ENCODE assay signal across 15 cellular contexts in genomic region chr3:17802993-17803392, GRCh38.
DNase-seq lines count a peak whose midpoint lies in the region; ATAC-seq and TF ChIP-seq lines count a peak whose summit lies in the region.
"Had no signal": no experiment of that assay in that cellular context is flagged by ENCODE, and none has a peak within 500 bp of the region (broad histone marks: within the 10 kb centered on the region; RNA-seq: fewer than 3 reads in every experiment).

No MANE protein-coding gene starts in this region.

- no peak overlapping the region for H3K27ac Mint-ChIP-seq in chondrocyte (ENCODE audit: unreplicated experiment)

- in situ Hi-C loops in ACHN (cut with HindIII; ENCODE audit: low pct_ligation_motif_present, low pct_unique_long_range_greater_than_20kb, low sequenced_read_pairs): no loop called here

- DNase-seq in NOMO-1 treated with DMSO at 0.1 percent for 48 hours (lab: John Stamatoyannopoulos, UW; ENCODE audit: unreplicated experiment) (peak; percentile 64), ACHN (no peak), NCI-H1092 (lab: John Stamatoyannopoulos, UW) (no peak), iPS-NIHi7 (ENCODE audit: extremely low spot score) (no peak), chondrocyte (ENCODE audit: low spot score) (no peak)
- DNase-seq: activated CD4-positive, alpha-beta T cell treated with anti-CD3 and anti-CD28 coated beads, Interleukin-2, amount 50 U/mL, for 4 hours; activated effector memory CD4-positive, alpha-beta T cell treated with anti-CD3 and anti-CD28 coated beads, Interleukin-2, amount 50 U/mL, for 16 hours; body of pancreas; DMS 273 treated with DMSO at 0.1 percent for 48 hours; effector CD4-positive, alpha-beta T cell; stimulated activated CD4-positive, alpha-beta T cell treated with anti-CD3 and anti-CD28 coated beads, Interleukin-2, amount 100 ng/mL, for 48 hours; stimulated activated naive CD4-positive, alpha-beta T cell treated with Interleukin-2 at 50 U/mL for 16 hours had no signal

- no peaks in the 10 kb centered on the region for H3K4me1 Mint-ChIP-seq in chondrocyte (ENCODE audit: low read depth)

- ATAC-seq in GM21381 (IDR thresholded peaks at IDR 0.05; ENCODE audit: unreplicated experiment) (peak; percentile 69), HG03060 (IDR thresholded peaks at IDR 0.05; ENCODE audit: low read depth, unreplicated experiment) (peak; percentile 88)
- ATAC-seq: body of pancreas had no signal

- H3K36me3 Mint-ChIP-seq in chondrocyte (ENCODE audit: low read depth): no peaks in the 10 kb centered on the region

- TF ChIP-seq CTCF in GM12874 (IDR thresholded peaks at IDR 0.05; ENCODE audit: insufficient read depth, low read depth, low read length) (peak; percentile 19; the same call in 1 of the 2 replicates), chondrocyte (IDR thresholded peaks at IDR 0.05) (no peak)

- no peak overlapping the region for H3K4me3 Mint-ChIP-seq in chondrocyte (ENCODE audit: unreplicated experiment)

- H3K27me3 Mint-ChIP-seq in chondrocyte (ENCODE audit: low read depth): no peaks in the 10 kb centered on the region

- peaks cover 4% of the 10 kb centered on the region for H3K9me3 Mint-ChIP-seq in chondrocyte (ENCODE audit: low read depth)
